1 cellular context compared by ENCODE assay signal in genomic region chr2:112480540-112481049, GRCh38.
TF ChIP-seq lines count a peak whose summit lies in the region.

No MANE protein-coding gene starts in this region.

TF ChIP-seq in HepG2, 621 proteins besides CTCF, POLR2A, EP300 and RAD21 (continued from another document and continues in another):
- TF ChIP-seq THRA (CRISPR knock-in tag; IDR thresholded peaks at IDR 0.05; ENCODE audit: borderline replicate concordance): no peak
- TF ChIP-seq GTF3A (CRISPR knock-in tag; conservative IDR thresholded peaks at IDR 0.05): 0 out of 2 replicates have a peak, but pooled peaks have one; percentile 13
- TF ChIP-seq ZBTB10 (CRISPR knock-in tag; IDR thresholded peaks at IDR 0.05; ENCODE audit: borderline replicate concordance): no peak
- TF ChIP-seq, protein P1, sequence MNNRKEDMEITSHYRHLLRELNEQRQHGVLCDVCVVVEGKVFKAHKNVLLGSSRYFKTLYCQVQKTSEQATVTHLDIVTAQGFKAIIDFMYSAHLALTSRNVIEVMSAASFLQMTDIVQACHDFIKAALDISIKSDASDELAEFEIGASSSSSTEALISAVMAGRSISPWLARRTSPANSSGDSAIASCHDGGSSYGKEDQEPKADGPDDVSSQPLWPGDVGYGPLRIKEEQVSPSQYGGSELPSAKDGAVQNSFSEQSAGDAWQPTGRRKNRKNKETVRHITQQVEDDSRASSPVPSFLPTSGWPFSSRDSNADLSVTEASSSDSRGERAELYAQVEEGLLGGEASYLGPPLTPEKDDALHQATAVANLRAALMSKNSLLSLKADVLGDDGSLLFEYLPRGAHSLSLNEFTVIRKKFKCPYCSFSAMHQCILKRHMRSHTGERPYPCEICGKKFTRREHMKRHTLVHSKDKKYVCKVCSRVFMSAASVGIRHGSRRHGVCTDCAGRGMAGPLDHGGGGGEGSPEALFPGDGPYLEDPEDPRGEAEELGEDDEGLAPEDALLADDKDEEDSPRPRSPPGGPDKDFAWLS (CRISPR knock-in tag; IDR thresholded peaks at IDR 0.05; ENCODE audit: borderline replicate concordance): no peak
- no peak for TF ChIP-seq NFIB (CRISPR knock-in tag; IDR thresholded peaks at IDR 0.05; ENCODE audit: borderline replicate concordance)
- 0 out of 2 replicates have a peak, but pooled peaks have one; percentile 27 for TF ChIP-seq STAT6 (CRISPR knock-in tag; IDR thresholded peaks at IDR 0.05; ENCODE audit: borderline replicate concordance)
- TF ChIP-seq ZNF879 (CRISPR knock-in tag; IDR thresholded peaks at IDR 0.05): peak; percentile 28; the same call in 1 of the 2 replicates
- TF ChIP-seq BRD4 (CRISPR knock-in tag; IDR thresholded peaks at IDR 0.05): peak; percentile 71; the same call in 1 of the 2 replicates
- TF ChIP-seq MAFK (conservative IDR thresholded peaks at IDR 0.05 in 1 of 2, IDR thresholded peaks at IDR 0.05 in 1 of 2; ENCODE audit: low read length in 2 of 2): no peak
- TF ChIP-seq ZBTB33 (CRISPR knock-in tag; IDR thresholded peaks at IDR 0.05): no peak
- TF ChIP-seq, protein P2, sequence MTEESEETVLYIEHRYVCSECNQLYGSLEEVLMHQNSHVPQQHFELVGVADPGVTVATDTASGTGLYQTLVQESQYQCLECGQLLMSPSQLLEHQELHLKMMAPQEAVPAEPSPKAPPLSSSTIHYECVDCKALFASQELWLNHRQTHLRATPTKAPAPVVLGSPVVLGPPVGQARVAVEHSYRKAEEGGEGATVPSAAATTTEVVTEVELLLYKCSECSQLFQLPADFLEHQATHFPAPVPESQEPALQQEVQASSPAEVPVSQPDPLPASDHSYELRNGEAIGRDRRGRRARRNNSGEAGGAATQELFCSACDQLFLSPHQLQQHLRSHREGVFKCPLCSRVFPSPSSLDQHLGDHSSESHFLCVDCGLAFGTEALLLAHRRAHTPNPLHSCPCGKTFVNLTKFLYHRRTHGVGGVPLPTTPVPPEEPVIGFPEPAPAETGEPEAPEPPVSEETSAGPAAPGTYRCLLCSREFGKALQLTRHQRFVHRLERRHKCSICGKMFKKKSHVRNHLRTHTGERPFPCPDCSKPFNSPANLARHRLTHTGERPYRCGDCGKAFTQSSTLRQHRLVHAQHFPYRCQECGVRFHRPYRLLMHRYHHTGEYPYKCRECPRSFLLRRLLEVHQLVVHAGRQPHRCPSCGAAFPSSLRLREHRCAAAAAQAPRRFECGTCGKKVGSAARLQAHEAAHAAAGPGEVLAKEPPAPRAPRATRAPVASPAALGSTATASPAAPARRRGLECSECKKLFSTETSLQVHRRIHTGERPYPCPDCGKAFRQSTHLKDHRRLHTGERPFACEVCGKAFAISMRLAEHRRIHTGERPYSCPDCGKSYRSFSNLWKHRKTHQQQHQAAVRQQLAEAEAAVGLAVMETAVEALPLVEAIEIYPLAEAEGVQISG (CRISPR knock-in tag; IDR thresholded peaks at IDR 0.05): no peak
- TF ChIP-seq CBX5 (CRISPR knock-in tag; IDR thresholded peaks at IDR 0.05; ENCODE audit: borderline replicate concordance): 0 out of 2 replicates have a peak, but pooled peaks have one; percentile 40
- 0 out of 2 replicates have a peak, but pooled peaks have one; percentile 33 for TF ChIP-seq TARDBP (CRISPR knock-in tag; IDR thresholded peaks at IDR 0.05)
- no peak for TF ChIP-seq ZBTB8A (CRISPR knock-in tag; IDR thresholded peaks at IDR 0.05; ENCODE audit: borderline replicate concordance, low read depth)
- TF ChIP-seq YY1 (IDR thresholded peaks at IDR 0.05; ENCODE audit: insufficient read depth, insufficient replicate concordance, low read depth, low read length): no peak
- no peak for TF ChIP-seq KLF9 (CRISPR knock-in tag; IDR thresholded peaks at IDR 0.05; ENCODE audit: low read depth)
- 0 out of 2 replicates have a peak, but pooled peaks have one; percentile 20 for TF ChIP-seq ZFP37 (CRISPR knock-in tag; IDR thresholded peaks at IDR 0.05; ENCODE audit: borderline replicate concordance)
- no peak; the same call in 1 of the 2 replicates for TF ChIP-seq FOXP4 (CRISPR knock-in tag; IDR thresholded peaks at IDR 0.05)
- no peak for TF ChIP-seq PHB2 (IDR thresholded peaks at IDR 0.05; ENCODE audit: partially characterized antibody)
- TF ChIP-seq ZNF17 (CRISPR knock-in tag; IDR thresholded peaks at IDR 0.05): no peak
- TF ChIP-seq SAP130 (CRISPR knock-in tag; IDR thresholded peaks at IDR 0.05; ENCODE audit: low read depth): no peak
- TF ChIP-seq NR3C1 (CRISPR knock-in tag; IDR thresholded peaks at IDR 0.05): no peak
- TF ChIP-seq POLR2AphosphoS5 (IDR thresholded peaks at IDR 0.05; ENCODE audit: low read depth, low read length): no peak
- TF ChIP-seq ZFY (CRISPR knock-in tag; IDR thresholded peaks at IDR 0.05): no peak
- TF ChIP-seq, protein P3, sequence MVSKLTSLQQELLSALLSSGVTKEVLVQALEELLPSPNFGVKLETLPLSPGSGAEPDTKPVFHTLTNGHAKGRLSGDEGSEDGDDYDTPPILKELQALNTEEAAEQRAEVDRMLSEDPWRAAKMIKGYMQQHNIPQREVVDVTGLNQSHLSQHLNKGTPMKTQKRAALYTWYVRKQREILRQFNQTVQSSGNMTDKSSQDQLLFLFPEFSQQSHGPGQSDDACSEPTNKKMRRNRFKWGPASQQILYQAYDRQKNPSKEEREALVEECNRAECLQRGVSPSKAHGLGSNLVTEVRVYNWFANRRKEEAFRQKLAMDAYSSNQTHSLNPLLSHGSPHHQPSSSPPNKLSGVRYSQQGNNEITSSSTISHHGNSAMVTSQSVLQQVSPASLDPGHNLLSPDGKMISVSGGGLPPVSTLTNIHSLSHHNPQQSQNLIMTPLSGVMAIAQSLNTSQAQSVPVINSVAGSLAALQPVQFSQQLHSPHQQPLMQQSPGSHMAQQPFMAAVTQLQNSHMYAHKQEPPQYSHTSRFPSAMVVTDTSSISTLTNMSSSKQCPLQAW (CRISPR knock-in tag; IDR thresholded peaks at IDR 0.05): no peak
- no peak for TF ChIP-seq SALL1 (CRISPR knock-in tag; IDR thresholded peaks at IDR 0.05)
- no peak for TF ChIP-seq ZNF326 (CRISPR knock-in tag; IDR thresholded peaks at IDR 0.05; ENCODE audit: borderline replicate concordance)
- TF ChIP-seq ZNF121 (CRISPR knock-in tag; IDR thresholded peaks at IDR 0.05): no peak
- TF ChIP-seq AGO1 (IDR thresholded peaks at IDR 0.05; ENCODE audit: low read depth, low read length, poor library complexity, severe bottlenecking): no peak
- peak; percentile 51 for TF ChIP-seq ZMYM4 (CRISPR knock-in tag; IDR thresholded peaks at IDR 0.05)
- TF ChIP-seq CREM (IDR thresholded peaks at IDR 0.05): peak; percentile 6; the same call in 1 of the 2 replicates
- TF ChIP-seq CREM (CRISPR knock-in tag; IDR thresholded peaks at IDR 0.05): no peak
- TF ChIP-seq, protein P4, sequence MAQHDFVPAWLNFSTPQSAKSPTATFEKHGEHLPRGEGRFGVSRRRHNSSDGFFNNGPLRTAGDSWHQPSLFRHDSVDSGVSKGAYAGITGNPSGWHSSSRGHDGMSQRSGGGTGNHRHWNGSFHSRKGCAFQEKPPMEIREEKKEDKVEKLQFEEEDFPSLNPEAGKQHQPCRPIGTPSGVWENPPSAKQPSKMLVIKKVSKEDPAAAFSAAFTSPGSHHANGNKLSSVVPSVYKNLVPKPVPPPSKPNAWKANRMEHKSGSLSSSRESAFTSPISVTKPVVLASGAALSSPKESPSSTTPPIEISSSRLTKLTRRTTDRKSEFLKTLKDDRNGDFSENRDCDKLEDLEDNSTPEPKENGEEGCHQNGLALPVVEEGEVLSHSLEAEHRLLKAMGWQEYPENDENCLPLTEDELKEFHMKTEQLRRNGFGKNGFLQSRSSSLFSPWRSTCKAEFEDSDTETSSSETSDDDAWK (CRISPR knock-in tag; IDR thresholded peaks at IDR 0.05): no peak
- no peak for TF ChIP-seq KAT2B (IDR thresholded peaks at IDR 0.05; ENCODE audit: borderline replicate concordance, low read depth, low read length)
